ENCODE assay signal across 2 cellular contexts in genomic region chr10:47453435-47454293, GRCh38.
TF ChIP-seq lines count a peak whose summit lies in the region.

No MANE protein-coding gene starts in this region.

TF ChIP-seq in SK-N-SH, 30 proteins besides CTCF, POLR2A, EP300 and RAD21 (continued from another document):
- TF ChIP-seq, protein P1, sequence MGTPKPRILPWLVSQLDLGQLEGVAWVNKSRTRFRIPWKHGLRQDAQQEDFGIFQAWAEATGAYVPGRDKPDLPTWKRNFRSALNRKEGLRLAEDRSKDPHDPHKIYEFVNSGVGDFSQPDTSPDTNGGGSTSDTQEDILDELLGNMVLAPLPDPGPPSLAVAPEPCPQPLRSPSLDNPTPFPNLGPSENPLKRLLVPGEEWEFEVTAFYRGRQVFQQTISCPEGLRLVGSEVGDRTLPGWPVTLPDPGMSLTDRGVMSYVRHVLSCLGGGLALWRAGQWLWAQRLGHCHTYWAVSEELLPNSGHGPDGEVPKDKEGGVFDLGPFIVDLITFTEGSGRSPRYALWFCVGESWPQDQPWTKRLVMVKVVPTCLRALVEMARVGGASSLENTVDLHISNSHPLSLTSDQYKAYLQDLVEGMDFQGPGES (IDR thresholded peaks at IDR 0.05; ENCODE audit: low read depth, low read length) = no peak
- no peak for TF ChIP-seq REST (IDR thresholded peaks at IDR 0.05; ENCODE audit: low read depth, low read length)
TF ChIP-seq in SK-N-SH: peak in this region for 0.

TF ChIP-seq in SK-N-SH treated with all-trans-retinoic acid at 6 μM for 48 hours, 23 proteins besides CTCF, POLR2A, EP300 and RAD21 (continued from another document):
- TF ChIP-seq, protein P2, sequence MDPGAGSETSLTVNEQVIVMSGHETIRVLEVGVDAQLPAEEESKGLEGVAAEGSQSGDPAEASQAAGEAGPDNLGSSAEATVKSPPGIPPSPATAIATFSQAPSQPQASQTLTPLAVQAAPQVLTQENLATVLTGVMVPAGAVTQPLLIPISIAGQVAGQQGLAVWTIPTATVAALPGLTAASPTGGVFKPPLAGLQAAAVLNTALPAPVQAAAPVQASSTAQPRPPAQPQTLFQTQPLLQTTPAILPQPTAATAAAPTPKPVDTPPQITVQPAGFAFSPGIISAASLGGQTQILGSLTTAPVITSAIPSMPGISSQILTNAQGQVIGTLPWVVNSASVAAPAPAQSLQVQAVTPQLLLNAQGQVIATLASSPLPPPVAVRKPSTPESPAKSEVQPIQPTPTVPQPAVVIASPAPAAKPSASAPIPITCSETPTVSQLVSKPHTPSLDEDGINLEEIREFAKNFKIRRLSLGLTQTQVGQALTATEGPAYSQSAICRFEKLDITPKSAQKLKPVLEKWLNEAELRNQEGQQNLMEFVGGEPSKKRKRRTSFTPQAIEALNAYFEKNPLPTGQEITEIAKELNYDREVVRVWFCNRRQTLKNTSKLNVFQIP (CRISPR knock-in tag; IDR thresholded peaks at IDR 0.05; ENCODE audit: borderline replicate concordance, low read depth) = no peak
- TF ChIP-seq TCF4 (CRISPR knock-in tag; IDR thresholded peaks at IDR 0.05; ENCODE audit: borderline replicate concordance) (no peak), ISL1 (CRISPR knock-in tag; IDR thresholded peaks at IDR 0.05) (no peak), ZFP3 (CRISPR knock-in tag; IDR thresholded peaks at IDR 0.05) (no peak), ARNTL (CRISPR knock-in tag; IDR thresholded peaks at IDR 0.05; ENCODE audit: borderline replicate concordance, low read depth) (no peak), PPARA (CRISPR knock-in tag; IDR thresholded peaks at IDR 0.05; ENCODE audit: borderline replicate concordance) (no peak), ZNF8 (CRISPR knock-in tag; IDR thresholded peaks at IDR 0.05) (no peak), ZFP30 (CRISPR knock-in tag; IDR thresholded peaks at IDR 0.05) (no peak), RARB (CRISPR knock-in tag; IDR thresholded peaks at IDR 0.05) (no peak), ZC3H10 (CRISPR knock-in tag; IDR thresholded peaks at IDR 0.05) (no peak), TOX (CRISPR knock-in tag; IDR thresholded peaks at IDR 0.05; ENCODE audit: borderline replicate concordance) (no peak)
TF ChIP-seq in SK-N-SH treated with all-trans-retinoic acid at 6 μM for 48 hours: peak in this region for 0.
